ENCODE assay signal across 8 cellular contexts in genomic region chr19:32675720-32676185, GRCh38. TPM values are rescaled to one million over a fixed set of nuclear protein-coding genes. Genes with fewer than 3 reads are reported as not detected.
DNase-seq lines count a peak whose midpoint lies in the region; ATAC-seq, FAIRE-seq and TF ChIP-seq lines count a peak whose summit lies in the region.

Gene RGS9BP (plus strand): TSS chr19:32675848. CDS start chr19:32676264, 416 bp downstream.

- no peak for DNase-seq in GM12864 (ENCODE audit: low read depth)
- peak in 73 of 76 experiments; percentile 37 to 92 (median 81) for DNase-seq in HUDEP-2 (lab: John Stamatoyannopoulos, UW; ENCODE audit: unreplicated experiment in 76 of 76)
- peak; percentile 29 for DNase-seq in RCC 7860 (ENCODE audit: low spot score)
- peak; percentile 89 for DNase-seq in activated effector memory CD4-positive, alpha-beta T cell treated with anti-CD3 and anti-CD28 coated beads, Interleukin-2, amount 50 U/mL, for 16 hours
- DNase-seq in fibroblast of villous mesenchyme (ENCODE audit: low read depth): peak; percentile 78
- peak; percentile 71 for DNase-seq in superior temporal gyrus (ENCODE audit: extremely low spot score)

- peak within 1 kb of the TSS; percentile 94 for H3K4me3 ChIP-seq in GM12864 (ENCODE audit: low read depth, low read length)
- peak within 1 kb of the TSS; percentile 93 for H3K4me3 ChIP-seq in fibroblast of villous mesenchyme (ENCODE audit: low read depth, low read length)

- FAIRE-seq in RCC 7860 (lab: Jason Lieb, UNC): no peak

- ATAC-seq in GM21576 (IDR thresholded peaks at IDR 0.05; ENCODE audit: unreplicated experiment): no peak

- no peaks in the 10 kb centered on the region for H3K9me3 Mint-ChIP-seq in nephron

- H3K4me1 Mint-ChIP-seq in nephron: peaks cover 29% of the 10 kb centered on the region

- peaks cover 37% of the 10 kb centered on the region for H3K27me3 Mint-ChIP-seq in nephron (ENCODE audit: low read depth)

- no peaks in the 10 kb centered on the region for H3K36me3 Mint-ChIP-seq in nephron (ENCODE audit: low read depth)

- TF ChIP-seq CTCF in GM12864 (IDR thresholded peaks at IDR 0.05; ENCODE audit: low read depth, low read length, missing control alignments) (no peak), fibroblast of villous mesenchyme (IDR thresholded peaks at IDR 0.05; ENCODE audit: insufficient read depth, low read depth, low read length) (no peak), nephron (IDR thresholded peaks at IDR 0.05; ENCODE audit: unreplicated experiment in 3 of 3) (no peak)

- peak within 1 kb of the TSS in 1 of 3 experiments; percentile 72 for H3K27ac Mint-ChIP-seq in nephron

- peak within 1 kb of the TSS; percentile 92 to 97 (median 93) for H3K4me3 Mint-ChIP-seq in nephron

RNA-seq across cellular contexts. Expression of gene RGS9BP, which starts in this region (rescaled TPM):
- 0.32 and 0.86 TPM in 2 replicates for total RNA-seq in fibroblast of villous mesenchyme

Comparison
In these comparisons a context has a peak if more than half of its experiments do, and no peak if none do; other contexts are left out.
1. Peak in DNase-seq and H3K4me3 ChIP-seq in fibroblast of villous mesenchyme; RNA of the gene not detected or under 1 TPM.